In the genomic region with DNA sequence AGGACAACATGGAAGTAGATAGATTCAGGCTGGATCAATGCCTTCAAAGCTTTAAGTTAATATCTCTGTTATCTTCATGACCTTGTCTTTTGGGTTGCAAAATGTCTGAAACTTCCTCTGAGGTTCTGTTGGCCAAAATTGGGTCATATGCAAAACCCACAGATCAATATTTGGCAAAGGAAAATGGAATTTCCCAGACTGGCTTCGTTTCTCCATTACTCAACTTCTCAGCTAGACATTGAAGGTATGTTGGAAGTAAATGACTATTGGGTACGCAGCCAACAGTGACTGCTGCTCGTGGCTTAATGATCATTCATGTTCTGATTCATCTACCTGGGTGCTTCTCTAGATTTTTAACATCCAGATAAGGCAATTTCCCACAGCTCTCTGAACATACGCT, we compare ENCODE assay signal across 25 cellular contexts.
"Had no signal": no experiment of that assay in that cellular context is flagged by ENCODE, and none has a peak within 500 bp of the region (broad histone marks: within the 10 kb centered on the region; RNA-seq: fewer than 3 reads in every experiment).

No MANE protein-coding gene starts in this region.

- H3K36me3 ChIP-seq: esophagus muscularis mucosa, gastroesophageal sphincter, heart left ventricle, left ventricle myocardium inferior, lower lobe of right lung, neutrophil, prostate gland, right atrium auricular region, sigmoid colon, tibial artery had no signal

- H3K27ac ChIP-seq: coronary artery, esophagus muscularis mucosa, foreskin keratinocyte, gastroesophageal sphincter, heart left ventricle, hepatocyte, left ventricle myocardium inferior, lower lobe of right lung, neutrophil, prostate gland, right atrium auricular region, sigmoid colon, testis, tibial artery had no signal

- H3K4me3 ChIP-seq: coronary artery, esophagus muscularis mucosa, gastroesophageal sphincter, heart left ventricle, hepatocyte, left ventricle myocardium inferior, lower lobe of right lung, prostate gland, right atrium auricular region, sigmoid colon, testis, tibial artery had no signal

- DNase-seq: dermis blood vessel endothelial cell; effector memory CD4-positive, alpha-beta T cell; foreskin keratinocyte; heart left ventricle; kidney; left cardiac atrium; left ventricle myocardium inferior; lower lobe of right lung; naive B cell; sigmoid colon; stimulated activated CD4-positive, alpha-beta T cell treated with anti-CD3 and anti-CD28 coated beads, Interleukin-2, amount 100 ng/mL, for 24 hours; stimulated activated CD4-positive, alpha-beta T cell treated with anti-CD3 and anti-CD28 coated beads, Interleukin-4, amount 100 ng/mL, for 4 hours; stimulated activated naive CD8-positive, alpha-beta T cell treated with anti-CD3 and anti-CD28 coated beads, Interleukin-15, Interleukin-2, amounts not matched to agents 100 U/mL and 50 U/mL, for 24 hours; substantia nigra; testis; tibial artery had no signal

- H3K9me3 ChIP-seq: esophagus muscularis mucosa, gastroesophageal sphincter, lower lobe of right lung, neutrophil, prostate gland, right atrium auricular region, testis, tibial artery had no signal

- H3K27me3 ChIP-seq: esophagus muscularis mucosa, foreskin keratinocyte, gastroesophageal sphincter, heart left ventricle, hepatocyte, neutrophil, right atrium auricular region, sigmoid colon, testis, tibial artery had no signal

- ATAC-seq: foreskin keratinocyte; gastroesophageal sphincter; heart left ventricle; left cardiac atrium; lower lobe of right lung; natural killer cell treated with Interleukin-12 subunit alpha and Interleukin-12 subunit beta and Interleukin-15 and Interleukin-18, amount 100 ng/mL, for 72 hours; stimulated activated memory B cell treated with anti-CD40 and anti-IgM and Interleukin-4, amounts not matched to agents 10 μg/mL and 1 μg/mL and 100 μg/mL, for 72 hours; stimulated activated naive CD8-positive, alpha-beta T cell treated with anti-CD3 and anti-CD28 coated beads, Interleukin-15, Interleukin-2, amounts not matched to agents 100 U/mL and 50 U/mL, for 24 hours had no signal

- H3K4me1 ChIP-seq: esophagus muscularis mucosa, foreskin keratinocyte, gastroesophageal sphincter, heart left ventricle, left ventricle myocardium inferior, lower lobe of right lung, prostate gland, right atrium auricular region, sigmoid colon, testis, tibial artery had no signal
